8 cellular contexts compared by ENCODE assay signal in genomic region chr14:77320238-77320935, GRCh38. TPM values are rescaled to one million over a fixed set of nuclear protein-coding genes. Genes with fewer than 3 reads are reported as not detected.
DNase-seq lines count a peak whose midpoint lies in the region; ATAC-seq and TF ChIP-seq lines count a peak whose summit lies in the region.

A gene with protein sequence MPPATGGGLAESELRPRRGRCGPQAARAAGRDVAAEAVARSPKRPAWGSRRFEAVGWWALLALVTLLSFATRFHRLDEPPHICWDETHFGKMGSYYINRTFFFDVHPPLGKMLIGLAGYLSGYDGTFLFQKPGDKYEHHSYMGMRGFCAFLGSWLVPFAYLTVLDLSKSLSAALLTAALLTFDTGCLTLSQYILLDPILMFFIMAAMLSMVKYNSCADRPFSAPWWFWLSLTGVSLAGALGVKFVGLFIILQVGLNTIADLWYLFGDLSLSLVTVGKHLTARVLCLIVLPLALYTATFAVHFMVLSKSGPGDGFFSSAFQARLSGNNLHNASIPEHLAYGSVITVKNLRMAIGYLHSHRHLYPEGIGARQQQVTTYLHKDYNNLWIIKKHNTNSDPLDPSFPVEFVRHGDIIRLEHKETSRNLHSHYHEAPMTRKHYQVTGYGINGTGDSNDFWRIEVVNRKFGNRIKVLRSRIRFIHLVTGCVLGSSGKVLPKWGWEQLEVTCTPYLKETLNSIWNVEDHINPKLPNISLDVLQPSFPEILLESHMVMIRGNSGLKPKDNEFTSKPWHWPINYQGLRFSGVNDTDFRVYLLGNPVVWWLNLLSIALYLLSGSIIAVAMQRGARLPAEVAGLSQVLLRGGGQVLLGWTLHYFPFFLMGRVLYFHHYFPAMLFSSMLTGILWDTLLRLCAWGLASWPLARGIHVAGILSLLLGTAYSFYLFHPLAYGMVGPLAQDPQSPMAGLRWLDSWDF (minus strand): TSS chr14:77320883. CDS start chr14:77320681, 202 bp downstream.

- H3K27ac ChIP-seq in WERI-Rb-1 (peak within 1 kb of the TSS; percentile 97), mammary epithelial cell (ENCODE audit: insufficient read depth, low read depth, low read length) (peak within 1 kb of the TSS; percentile 87), iPS-20b (ENCODE audit: low read length) (peak within 1 kb of the TSS; percentile 93), smooth muscle cell (ENCODE audit: low read depth) (peak within 1 kb of the TSS; percentile 98)

- ATAC-seq in GM18861 (IDR thresholded peaks at IDR 0.05; ENCODE audit: unreplicated experiment) (peak; percentile 46), HG03097 (IDR thresholded peaks at IDR 0.05; ENCODE audit: low FRiP score, unreplicated experiment) (peak; percentile 61)

- peaks cover 3% of the 10 kb centered on the region for H3F3A ChIP-seq in smooth muscle cell (ENCODE audit: low read depth)

- H3K9me3 ChIP-seq in WERI-Rb-1 (ENCODE audit: severe bottlenecking) = no peaks in the 10 kb centered on the region
- no peaks in the 10 kb centered on the region for H3K9me3 ChIP-seq in mammary epithelial cell (replicated peaks; ENCODE audit: insufficient read depth, low read length)
- H3K9me3 ChIP-seq in iPS-20b (ENCODE audit: insufficient read depth, low read depth, low read length) = no peaks in the 10 kb centered on the region
- H3K9me3 ChIP-seq in smooth muscle cell (replicated peaks; ENCODE audit: low read depth) = no peaks in the 10 kb centered on the region

- peak within 1 kb of the TSS; percentile 82 for H3K4me2 ChIP-seq in mammary epithelial cell (ENCODE audit: insufficient read depth, low read depth, low read length)
- H3K4me2 ChIP-seq in smooth muscle cell = peak within 1 kb of the TSS; percentile 98

- DNase-seq in ACHN (peak; percentile 82), NCI-H2196 (lab: John Stamatoyannopoulos, UW; ENCODE audit: unreplicated experiment) (peak; percentile 94), WERI-Rb-1 (peak; percentile 94), mammary epithelial cell (peak; percentile 88), smooth muscle cell (lab: John Stamatoyannopoulos, UW; ENCODE audit: unreplicated experiment) (peak; percentile 82)

- peak within 1 kb of the TSS; percentile 67 for H3K4me3 ChIP-seq in WERI-Rb-1 (ENCODE audit: low read depth, low read length)
- peak within 1 kb of the TSS; percentile 89 to 92 (median 90) for H3K4me3 ChIP-seq in mammary epithelial cell (replicated peaks in 1 of 3; ENCODE audit: insufficient read depth in 1 of 3, low read depth in 2 of 3, low read length in 3 of 3)
- H3K4me3 ChIP-seq in iPS-20b (ENCODE audit: low read length) = peak within 1 kb of the TSS; percentile 92
- H3K4me3 ChIP-seq in smooth muscle cell = peak within 1 kb of the TSS; percentile 98

- H2AFZ ChIP-seq in mammary epithelial cell (ENCODE audit: low read depth, low read length) = peak within 1 kb of the TSS; percentile 98
- peak within 1 kb of the TSS; percentile 98 for H2AFZ ChIP-seq in smooth muscle cell (ENCODE audit: low read depth)

- intact Hi-C loops in mammary epithelial cell (cut with micrococcal nuclease) = loop anchor here (1.0 to 10.0 kb wide), 4 partner anchors 57 to 294 kb away; partner anchors contain the start of genes AHSA1, SAMD15, SPTLC2 and TMED8

- no peaks in the 10 kb centered on the region for H3K27me3 ChIP-seq in WERI-Rb-1 (ENCODE audit: insufficient read depth, low read depth, severe bottlenecking)
- H3K27me3 ChIP-seq in mammary epithelial cell (ENCODE audit: insufficient read depth, low read length) = no peaks in the 10 kb centered on the region
- H3K27me3 ChIP-seq in iPS-20b (ENCODE audit: insufficient read depth, low read length) = no peaks in the 10 kb centered on the region
- H3K27me3 ChIP-seq in smooth muscle cell (ENCODE audit: low read depth) = no peaks in the 10 kb centered on the region

- dilution Hi-C loops in mammary epithelial cell (cut with HindIII; ENCODE audit: low sequenced_read_pairs) = no loop called here

- H3K79me2 ChIP-seq in mammary epithelial cell (ENCODE audit: insufficient read depth, low read length) = peaks cover 62% of the 10 kb centered on the region
- peaks cover 27% of the 10 kb centered on the region for H3K79me2 ChIP-seq in smooth muscle cell (ENCODE audit: low read depth)

- H3K4me1 ChIP-seq in mammary epithelial cell (ENCODE audit: insufficient read depth, low read length) (peaks cover 38% of the 10 kb centered on the region), iPS-20b (ENCODE audit: insufficient read depth, low read length) (peaks cover 16% of the 10 kb centered on the region), smooth muscle cell (ENCODE audit: low read depth) (peaks cover 15% of the 10 kb centered on the region)

- peak within 1 kb of the TSS; percentile 86 for H3K9ac ChIP-seq in mammary epithelial cell (ENCODE audit: insufficient read depth, low read length)
- peak within 1 kb of the TSS; percentile 96 for H3K9ac ChIP-seq in iPS-20b (ENCODE audit: low read depth, low read length)
- peak within 1 kb of the TSS; percentile 97 for H3K9ac ChIP-seq in smooth muscle cell (ENCODE audit: low read depth)

- in situ Hi-C loops in ACHN (cut with HindIII; ENCODE audit: low pct_ligation_motif_present, low pct_unique_long_range_greater_than_20kb, low sequenced_read_pairs) = no loop called here
- in situ Hi-C loops in mammary epithelial cell (cut with MboI; ENCODE audit: low sequenced_read_pairs in 2 of 2) = no loop called here

- H3K36me3 ChIP-seq in WERI-Rb-1 = no peaks in the 10 kb centered on the region; the same call in 1 of the 2 replicates
- H3K36me3 ChIP-seq in mammary epithelial cell (ENCODE audit: insufficient read depth, low read length) = no peaks in the 10 kb centered on the region
- no peaks in the 10 kb centered on the region for H3K36me3 ChIP-seq in iPS-20b (ENCODE audit: insufficient read depth, low read depth, low read length)
- H3K36me3 ChIP-seq in smooth muscle cell (ENCODE audit: low read depth) = no peaks in the 10 kb centered on the region

- no peaks in the 10 kb centered on the region for H4K20me1 ChIP-seq in mammary epithelial cell (ENCODE audit: insufficient read depth, low read length)
- H4K20me1 ChIP-seq in smooth muscle cell (ENCODE audit: low read depth) = peaks cover 4% of the 10 kb centered on the region

- no TSS peak for BruUV-seq in mammary epithelial cell (replicated peaks; lab: Mats Ljungman, UMichigan)

- under 1% methylated on average over 29 of the region's 69 CpGs for WGBS in mammary epithelial cell (ENCODE audit: low coverage, missing lambda C conversion rate)
- WGBS in smooth muscle cell (ENCODE audit: low lambda C conversion rate) = under 1% methylated on average over 59 of the region's 69 CpGs

- CTCF ChIA-PET in mammary epithelial cell (lab: Charles Lee; ENCODE audit: low non-redundant PET) = interaction anchor here (0.7 kb wide), 2 partner anchors 275 to 407 kb away, joined by 6 to 9 read pairs; no protein-coding TSS in a partner anchor

- TF ChIP-seq CTCF in WERI-Rb-1 (IDR thresholded peaks at IDR 0.05; ENCODE audit: low read depth, low read length) (peak; percentile 32; the same call in 1 of the 2 replicates), mammary epithelial cell (conservative IDR thresholded peaks at IDR 0.05 in 1 of 2, IDR thresholded peaks at IDR 0.05 in 1 of 2; ENCODE audit: extremely low read depth in 1 of 2, insufficient read depth in 1 of 2, low read depth in 1 of 2, low read length in 2 of 2) (peak in 1 of 2 donors; percentile 34), smooth muscle cell (IDR thresholded peaks at IDR 0.05; ENCODE audit: borderline replicate concordance, insufficient read depth, poor library complexity, severe bottlenecking) (peak; percentile 42)

RNA-seq across cellular contexts. Expression of the gene that starts here (rescaled TPM):
- 10 to 100 TPM; 17.0 to 38.4 TPM for total RNA-seq in mammary epithelial cell
- 16.7 TPM for polyA plus RNA-seq in mammary epithelial cell
- 37.1 TPM for polyA minus RNA-seq in mammary epithelial cell
- 15.9 and 22.5 TPM in 2 replicates for total RNA-seq in smooth muscle cell
- 39.8 and 52.8 TPM in 2 replicates for polyA plus RNA-seq in smooth muscle cell

Comparison
In these comparisons a context has a peak if more than half of its experiments do, and no peak if none do; other contexts are left out.
1. Peak in every context shown above with its lines: DNase-seq, ATAC-seq, H3K4me3 ChIP-seq and H3K27ac ChIP-seq.